Comparison of ENCODE assay signal across 8 cellular contexts in genomic region chr1:63322944-63323865, GRCh38. TPM values are rescaled to one million over a fixed set of nuclear protein-coding genes. Genes with fewer than 3 reads are reported as not detected.
A peak's percentile ranks its signal among the peaks of the same experiment; 100 is the strongest.
DNase-seq lines count a peak whose midpoint lies in the region; ATAC-seq and TF ChIP-seq lines count a peak whose summit lies in the region.

No MANE protein-coding gene starts in this region.

- no peak overlapping the region for H3K9ac ChIP-seq in endodermal cell (ENCODE audit: extremely low read depth, low read length, poor library complexity, severe bottlenecking)
- no peak overlapping the region for H3K9ac ChIP-seq in neuronal stem cell (ENCODE audit: low read depth, low read length, poor library complexity)

- H2BK12ac ChIP-seq in neuronal stem cell (ENCODE audit: low read length), result no peak overlapping the region

- H2BK15ac ChIP-seq in neuronal stem cell (ENCODE audit: low read length), result no peak overlapping the region

- H3K4me3 Mint-ChIP-seq in CD4-positive, alpha-beta memory T cell, result peak overlapping the region; percentile 79 to 88 (median 82)
- peak overlapping the region; percentile 74 for H3K4me3 Mint-ChIP-seq in endodermal cell

- no peak overlapping the region for H3K4ac ChIP-seq in neuronal stem cell (ENCODE audit: low read length)

- CTCF ChIA-PET in CD4-positive, alpha-beta memory T cell (lab: Charles Lee; ENCODE audit: partially characterized antibody), result no interaction called here

- no peaks in the 10 kb centered on the region for H3K36me3 ChIP-seq in CD4-positive, alpha-beta memory T cell (ENCODE audit: insufficient read depth, low read length)
- H3K36me3 ChIP-seq in endodermal cell (ENCODE audit: control insufficient read depth, insufficient read depth, low read length) (no peaks in the 10 kb centered on the region), neuronal stem cell (replicated peaks in 1 of 2; ENCODE audit: control insufficient read depth in 2 of 2, insufficient read depth in 2 of 2, low read length in 2 of 2) (no peaks in the 10 kb centered on the region)

- H4K91ac ChIP-seq in neuronal stem cell (ENCODE audit: low read depth, low read length, poor library complexity), result no peak overlapping the region

- peak overlapping the region; percentile 99 for H2AFZ ChIP-seq in neuronal stem cell (ENCODE audit: low read length)

- H2AK5ac ChIP-seq in neuronal stem cell (ENCODE audit: low read depth, low read length), result no peak overlapping the region

- H3K4me2 ChIP-seq in neuronal stem cell (ENCODE audit: insufficient read depth, low read length, poor library complexity, severe bottlenecking), result peak overlapping the region; percentile 96

- no peak overlapping the region for H2BK120ac ChIP-seq in neuronal stem cell (ENCODE audit: low read depth, low read length)

- 1% methylated on average over 41 to 104 of the region's 104 CpGs for WGBS in endodermal cell (ENCODE audit: insufficient coverage in 1 of 2, insufficient read length in 1 of 2), 2 experiments
- WGBS in neuronal stem cell (ENCODE audit: extremely low coverage in 2 of 2, insufficient read length in 2 of 2, insufficient replicate concordance in 1 of 2), 2 donors, result no CpG with 5 or more reads among the region's 104 CpGs

- H2BK5ac ChIP-seq in neuronal stem cell (ENCODE audit: low read length), result no peak overlapping the region

- H3K27me3 Mint-ChIP-seq in CD4-positive, alpha-beta memory T cell, result peaks cover 64% of the 10 kb centered on the region in 2 donors
- H3K27me3 Mint-ChIP-seq in endodermal cell (ENCODE audit: insufficient read depth), result peaks cover 87% of the 10 kb centered on the region

- no peak overlapping the region for H3K14ac ChIP-seq in neuronal stem cell (ENCODE audit: low read length)

- peaks cover 0 to 7% of the 10 kb centered on the region in 2 donors for H3K9me3 ChIP-seq in CD4-positive, alpha-beta memory T cell (ENCODE audit: control insufficient read depth in 1 of 2, low read length in 2 of 2)
- no peaks in the 10 kb centered on the region for H3K9me3 ChIP-seq in endodermal cell (ENCODE audit: control insufficient read depth, low read length)
- peaks cover 0 to 3% of the 10 kb centered on the region in 2 donors for H3K9me3 ChIP-seq in neuronal stem cell (replicated peaks in 1 of 2; ENCODE audit: control insufficient read depth in 2 of 2, insufficient read depth in 1 of 2, low read depth in 1 of 2, low read length in 2 of 2)

- peak overlapping the region; percentile 92 for H3K23ac ChIP-seq in neuronal stem cell (ENCODE audit: low read depth, low read length, poor library complexity)

- peak; percentile 34 for TF ChIP-seq CTCF in endodermal cell (conservative IDR thresholded peaks at IDR 0.05)

- peak; percentile 26 for ATAC-seq in HG03432 (IDR thresholded peaks at IDR 0.05; ENCODE audit: unreplicated experiment)

- no peak overlapping the region for H3K27ac ChIP-seq in CD4-positive, alpha-beta memory T cell (ENCODE audit: low read depth, low read length)
- no peak overlapping the region for H3K27ac ChIP-seq in endodermal cell (ENCODE audit: low read depth, low read length)
- no peak overlapping the region for H3K27ac ChIP-seq in neuronal stem cell (replicated peaks; ENCODE audit: low read length)

- H3K79me1 ChIP-seq in neuronal stem cell (ENCODE audit: low read depth, low read length), result no peaks in the 10 kb centered on the region

- peak overlapping the region in 1 of 2 donors; percentile 64 for H3K4me3 ChIP-seq in CD4-positive, alpha-beta memory T cell (ENCODE audit: low read length in 2 of 2)
- H3K4me3 ChIP-seq in endodermal cell (ENCODE audit: low read length) (peak overlapping the region; percentile 80), neuronal stem cell (ENCODE audit: low read length in 2 of 2) (peak overlapping the region in 1 of 2 donors; percentile 71)

- peaks cover 0 to 67% (median 56%) of the 10 kb centered on the region in 8 donors for H3K9me3 Mint-ChIP-seq in CD4-positive, alpha-beta memory T cell
- H3K9me3 Mint-ChIP-seq in endodermal cell, result no peaks in the 10 kb centered on the region

- H3K27me3 ChIP-seq in CD4-positive, alpha-beta memory T cell (ENCODE audit: insufficient read depth, low read length), result peaks cover 79% of the 10 kb centered on the region
- H3K27me3 ChIP-seq in endodermal cell (ENCODE audit: control insufficient read depth, insufficient read depth, low read length, poor library complexity, severe bottlenecking) (peaks cover 100% of the 10 kb centered on the region), neuronal stem cell (ENCODE audit: control insufficient read depth in 3 of 3, insufficient read depth in 3 of 3, low read depth in 1 of 3, low read length in 3 of 3) (peaks cover 69 to 100% (median 90%) of the 10 kb centered on the region in 3 experiments)

- peaks cover 23% of the 10 kb centered on the region for H3K4me1 ChIP-seq in CD4-positive, alpha-beta memory T cell (ENCODE audit: insufficient read depth, low read length)
- no peaks in the 10 kb centered on the region for H3K4me1 ChIP-seq in endodermal cell (ENCODE audit: control insufficient read depth, insufficient read depth, low read length)
- peaks cover 0 to 2% of the 10 kb centered on the region in 2 donors for H3K4me1 ChIP-seq in neuronal stem cell (ENCODE audit: control insufficient read depth in 2 of 2, insufficient read depth in 1 of 2, low read depth in 1 of 2, low read length in 2 of 2)

- H3K27ac Mint-ChIP-seq in CD4-positive, alpha-beta memory T cell, result peak overlapping the region in 6 of 7 donors; percentile 60 to 94 (median 72)
- no peak overlapping the region for H3K27ac Mint-ChIP-seq in endodermal cell

- no peak overlapping the region for H4K8ac ChIP-seq in neuronal stem cell (ENCODE audit: low read depth, low read length)

- peaks cover 10 to 14% of the 10 kb centered on the region in 2 donors for H3K36me3 Mint-ChIP-seq in CD4-positive, alpha-beta memory T cell
- no peaks in the 10 kb centered on the region for H3K36me3 Mint-ChIP-seq in endodermal cell (ENCODE audit: low read depth)

- peaks cover 14 to 53% (median 34%) of the 10 kb centered on the region in 4 donors for H3K4me1 Mint-ChIP-seq in CD4-positive, alpha-beta memory T cell
- H3K4me1 Mint-ChIP-seq in endodermal cell, result peaks cover 38% of the 10 kb centered on the region

- DNase-seq in CD4-positive, alpha-beta memory T cell, result peak; percentile 40 to 71 (median 63)
- DNase-seq in T follicular helper cell (ENCODE audit: low read depth), result peak; percentile 22
- peak; percentile 88 for DNase-seq in endodermal cell
- peak; percentile 42 for DNase-seq in neuronal stem cell (ENCODE audit: low spot score)
- DNase-seq in midbrain (lab: John Stamatoyannopoulos, UW), result no peak
- no peak for DNase-seq in kidney glomerular epithelial cell (lab: John Stamatoyannopoulos, UW)
- DNase-seq in AG08395 (ENCODE audit: low spot score), result no peak

- POLR2A ChIA-PET in CD4-positive, alpha-beta memory T cell (lab: Charles Lee; ENCODE audit: partially characterized antibody), result no interaction called here

- H3K18ac ChIP-seq in neuronal stem cell (ENCODE audit: low read length), result peak overlapping the region; percentile 80

- intact Hi-C loops in CD4-positive, alpha-beta memory T cell (cut with micrococcal nuclease), result no loop called here

RNA-seq across cellular contexts. Expression of gene FOXD3, which starts 0.8 kb away (rescaled TPM):
- not detected for total RNA-seq in CD4-positive, alpha-beta memory T cell
- polyA plus RNA-seq in CD4-positive, alpha-beta memory T cell, result not detected
- total RNA-seq in endodermal cell, result 10 to 100 TPM in 1 of 2 donors, under 1 TPM in 1; 0.49 to 14.0 TPM
- polyA plus RNA-seq in endodermal cell (2013, experiment 1 of 2), result 24.0 TPM
- polyA plus RNA-seq in endodermal cell (2013, experiment 2 of 2), result 23.0 TPM
- not detected for polyA plus RNA-seq in neuronal stem cell (2013, experiment 1 of 2)
- polyA plus RNA-seq in neuronal stem cell (2013, experiment 2 of 2), result not detected

RNA-seq across cellular contexts. Expression of gene ALG6, which starts 44.2 kb away (rescaled TPM):
- 10 to 100 TPM; 27.6 to 28.4 TPM for total RNA-seq in CD4-positive, alpha-beta memory T cell
- polyA plus RNA-seq in CD4-positive, alpha-beta memory T cell, result 10 to 100 TPM; 21.9 to 22.0 TPM
- total RNA-seq in endodermal cell, result 10 to 100 TPM; 25.9 to 26.9 TPM
- 21.5 TPM for polyA plus RNA-seq in endodermal cell (2013, experiment 1 of 2)
- 18.7 TPM for polyA plus RNA-seq in endodermal cell (2013, experiment 2 of 2)
- 10.4 TPM for polyA plus RNA-seq in neuronal stem cell (2013, experiment 1 of 2)
- 10.5 TPM for polyA plus RNA-seq in neuronal stem cell (2013, experiment 2 of 2)

Comparison
In these comparisons a context has a peak if more than half of its experiments do, and no peak if none do; other contexts are left out.
1. DNase-seq: peak in CD4-positive, alpha-beta memory T cell (5 of 5), T follicular helper cell (single experiment), endodermal cell (single experiment) and neuronal stem cell (single experiment); none in midbrain (single experiment), kidney glomerular epithelial cell (single experiment) and AG08395 (single experiment).